ENCODE assay signal across 18 cellular contexts in the genomic region with DNA sequence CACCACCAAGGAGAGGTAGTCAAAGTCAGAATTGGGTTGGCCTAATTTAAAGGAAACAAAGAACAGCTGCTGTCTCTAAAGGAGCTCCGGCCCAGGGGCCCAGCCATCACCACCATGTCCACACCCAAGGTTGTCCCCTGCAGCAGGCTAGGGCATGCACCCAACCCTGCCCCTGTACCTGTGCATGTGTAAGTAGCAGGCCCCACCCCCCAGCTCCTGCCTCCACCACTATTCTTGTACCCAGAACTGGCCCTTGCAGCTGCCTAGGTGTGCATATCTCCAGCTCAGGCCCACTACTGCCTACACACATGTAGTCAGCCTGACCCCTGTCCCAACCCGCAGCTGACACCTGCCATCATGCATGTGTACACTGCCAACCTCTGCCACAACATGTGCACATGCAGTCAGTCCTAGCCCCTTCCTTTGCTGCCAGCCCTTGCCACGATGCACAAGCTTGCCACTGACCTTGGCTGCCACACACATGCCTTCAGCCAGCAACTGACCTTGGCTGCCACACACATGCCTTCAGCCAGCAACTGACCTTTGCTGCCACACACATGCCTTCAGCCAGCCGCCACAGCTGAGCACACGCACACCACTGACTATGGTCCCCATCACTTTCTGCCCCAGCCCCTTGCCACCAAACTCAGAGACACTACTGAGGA. TPM values are rescaled to one million over a fixed set of nuclear protein-coding genes. Genes with fewer than 3 reads are reported as not detected.
DNase-seq lines count a peak whose midpoint lies in the region; ATAC-seq and TF ChIP-seq lines count a peak whose summit lies in the region.
"Had no signal": no experiment of that assay in that cellular context is flagged by ENCODE, and none has a peak within 500 bp of the region (broad histone marks: within the 10 kb centered on the region; RNA-seq: fewer than 3 reads in every experiment).

No MANE protein-coding gene starts in this region.

- DNase-seq in glutamatergic neuron (no peak), heart right ventricle (peak; percentile 16 to 52), right cardiac atrium (peak; percentile 36 to 74 (median 70)), upper lobe of right lung (no peak), DMS53 (lab: John Stamatoyannopoulos, UW) (no peak), GM13977 (ENCODE audit: low spot score) (no peak)
- DNase-seq: BE2C; CD4-positive, alpha-beta memory T cell; DMS153; DND-41; GDM1; HCEC 1CT; HFFc6; IMR-90 had no signal

- in situ Hi-C loops in GM13977 (cut with MboI; ENCODE audit: low pct_unique_long_range_greater_than_20kb, low sequenced_read_pairs, unreplicated experiment) = no loop called here

- H3K27ac ChIP-seq in heart right ventricle = peak overlapping the region in 7 of 10 donors; percentile 33 to 70 (median 48)
- H3K27ac ChIP-seq in right cardiac atrium (ENCODE audit: low read length) = peak overlapping the region; percentile 62
- no peak overlapping the region for H3K27ac ChIP-seq in upper lobe of right lung
- H3K27ac ChIP-seq: A549, C4-2B had no signal

- H3K9me3 ChIP-seq in heart right ventricle = peaks cover 0 to 19% (median 0%) of the 10 kb centered on the region in 11 donors
- H3K9me3 ChIP-seq in right cardiac atrium (ENCODE audit: control insufficient read depth, low read length) = no peaks in the 10 kb centered on the region
- H3K9me3 ChIP-seq in upper lobe of right lung = no peaks in the 10 kb centered on the region
- H3K9me3 ChIP-seq: A549, BE2C had no signal

- intact Hi-C loops in heart right ventricle (cut with DNase I) (no loop called here), right cardiac atrium (cut with DNase I) (no loop called here), upper lobe of right lung (cut with DNase I) (no loop called here)

- H3K36me3 ChIP-seq in heart right ventricle (no peaks in the 10 kb centered on the region), upper lobe of right lung (no peaks in the 10 kb centered on the region)
- H3K36me3 ChIP-seq: BE2C had no signal

- no peak overlapping the region for H3K4me3 ChIP-seq in heart right ventricle
- H3K4me3 ChIP-seq in right cardiac atrium (ENCODE audit: low read length) = no peak overlapping the region
- no peak overlapping the region for H3K4me3 ChIP-seq in upper lobe of right lung
- H3K4me3 ChIP-seq: A549 had no signal

- no peak for TF ChIP-seq CTCF in glutamatergic neuron (IDR thresholded peaks at IDR 0.05; ENCODE audit: partially characterized antibody, unreplicated experiment)
- TF ChIP-seq CTCF in heart right ventricle (IDR thresholded peaks at IDR 0.05) = no peak
- TF ChIP-seq CTCF in upper lobe of right lung (IDR thresholded peaks at IDR 0.05) = no peak
- no peak for TF ChIP-seq CTCF in GM13977 (IDR thresholded peaks at IDR 0.05; ENCODE audit: extremely low read depth, insufficient read depth, missing control alignments)

- no peak overlapping the region for H3K4me3 Mint-ChIP-seq in glutamatergic neuron (ENCODE audit: unreplicated experiment)
- H3K4me3 Mint-ChIP-seq: CD4-positive, alpha-beta memory T cell; HFFc6 had no signal

- H3K4me1 ChIP-seq in heart right ventricle = peaks cover 0 to 21% (median 3%) of the 10 kb centered on the region in 9 donors
- peaks cover 3% of the 10 kb centered on the region for H3K4me1 ChIP-seq in right cardiac atrium (ENCODE audit: control insufficient read depth, insufficient read depth, low read length)
- no peaks in the 10 kb centered on the region for H3K4me1 ChIP-seq in upper lobe of right lung
- H3K4me1 ChIP-seq: A549, BE2C had no signal

- H3K4me1 Mint-ChIP-seq in glutamatergic neuron (ENCODE audit: low read depth, unreplicated experiment) = peaks cover 31% of the 10 kb centered on the region
- H3K4me1 Mint-ChIP-seq: CD4-positive, alpha-beta memory T cell had no signal

- peak; percentile 50 to 92 (median 84) for ATAC-seq in heart right ventricle
- peak; percentile 74 to 81 for ATAC-seq in right cardiac atrium
- ATAC-seq in upper lobe of right lung = peak; percentile 32
- no peak for ATAC-seq in HG02981 (IDR thresholded peaks at IDR 0.05; ENCODE audit: unreplicated experiment)
- ATAC-seq: A549 had no signal

- H3K27me3 ChIP-seq in heart right ventricle = no peaks in the 10 kb centered on the region
- no peaks in the 10 kb centered on the region for H3K27me3 ChIP-seq in right cardiac atrium (ENCODE audit: control insufficient read depth, insufficient read depth)
- no peaks in the 10 kb centered on the region for H3K27me3 ChIP-seq in upper lobe of right lung
- H3K27me3 ChIP-seq: BE2C had no signal

- H3K27me3 Mint-ChIP-seq in glutamatergic neuron (ENCODE audit: unreplicated experiment) = peaks cover 3% of the 10 kb centered on the region
- H3K27me3 Mint-ChIP-seq: CD4-positive, alpha-beta memory T cell had no signal

- peaks cover 15% of the 10 kb centered on the region for H3K9me3 Mint-ChIP-seq in glutamatergic neuron (ENCODE audit: unreplicated experiment)

- H3K36me3 Mint-ChIP-seq in glutamatergic neuron (ENCODE audit: unreplicated experiment) = peaks cover 15% of the 10 kb centered on the region
- H3K36me3 Mint-ChIP-seq: CD4-positive, alpha-beta memory T cell had no signal

- 59 to 67% methylated on average over 5 of the region's 5 CpGs for WGBS in heart right ventricle, 2 donors
- 67% methylated on average over 5 of the region's 5 CpGs for WGBS in right cardiac atrium

- H3K27ac Mint-ChIP-seq in glutamatergic neuron (ENCODE audit: unreplicated experiment) = peak overlapping the region; percentile 41
- H3K27ac Mint-ChIP-seq: CD4-positive, alpha-beta memory T cell; HFFc6 had no signal

RNA-seq across cellular contexts. Expression of a gene that starts 39.7 kb away (rescaled TPM):
- total RNA-seq in glutamatergic neuron (ENCODE audit: unreplicated experiment) (33.1 TPM), heart right ventricle (100 to 1,000 TPM; 219 to 504 (median 313) TPM), right cardiac atrium (100 to 1,000 TPM; 315 to 354 (median 333) TPM), upper lobe of right lung (3.2 TPM)
- polyA plus RNA-seq in heart right ventricle (100 to 1,000 TPM in 1 of 2 donors, 10 to 100 TPM in 1; 26.5 to 406 TPM), right cardiac atrium (230 TPM)
- total RNA-seq: CD4-positive, alpha-beta memory T cell; HFFc6; IMR-90 had no signal
- polyA plus RNA-seq: AG04450; CD4-positive, alpha-beta memory T cell; IMR-90 had no signal

Comparison
In these comparisons a context has a peak if more than half of its experiments do, and no peak if none do; other contexts are left out.
1. DNase-seq: peak in heart right ventricle (2 of 2) and right cardiac atrium (3 of 3); none in glutamatergic neuron (single experiment), upper lobe of right lung (single experiment), DMS53 (single experiment) and GM13977 (single experiment).